In the genomic region with DNA sequence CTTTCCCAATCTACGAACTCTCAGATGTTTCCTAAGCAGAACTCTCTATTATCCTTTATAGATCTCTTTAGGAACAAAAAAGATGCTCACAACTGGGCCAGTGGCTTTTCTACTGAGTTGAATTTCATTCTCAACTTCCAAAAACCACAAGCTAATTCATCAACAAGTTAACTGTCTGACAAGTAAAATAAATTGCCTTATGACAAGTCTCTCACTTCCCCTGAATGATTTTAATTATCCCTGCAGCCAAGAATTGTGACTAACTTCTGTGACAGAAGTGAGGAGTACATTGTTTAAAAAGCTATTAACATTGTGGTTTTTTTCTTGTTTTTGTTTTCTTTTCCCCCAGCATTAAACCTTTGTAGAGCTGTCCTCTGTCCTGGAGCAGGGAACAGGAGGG, we compare ENCODE assay signal across 1 cellular context.
TF ChIP-seq lines count a peak whose summit lies in the region.

No MANE protein-coding gene starts in this region.

TF ChIP-seq in K562, 482 proteins besides CTCF, POLR2A, EP300 and RAD21 (continued from another document):
- TF ChIP-seq, protein P1, sequence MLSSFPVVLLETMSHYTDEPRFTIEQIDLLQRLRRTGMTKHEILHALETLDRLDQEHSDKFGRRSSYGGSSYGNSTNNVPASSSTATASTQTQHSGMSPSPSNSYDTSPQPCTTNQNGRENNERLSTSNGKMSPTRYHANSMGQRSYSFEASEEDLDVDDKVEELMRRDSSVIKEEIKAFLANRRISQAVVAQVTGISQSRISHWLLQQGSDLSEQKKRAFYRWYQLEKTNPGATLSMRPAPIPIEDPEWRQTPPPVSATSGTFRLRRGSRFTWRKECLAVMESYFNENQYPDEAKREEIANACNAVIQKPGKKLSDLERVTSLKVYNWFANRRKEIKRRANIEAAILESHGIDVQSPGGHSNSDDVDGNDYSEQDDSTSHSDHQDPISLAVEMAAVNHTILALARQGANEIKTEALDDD (IDR thresholded peaks at IDR 0.05) = peak; percentile 52; the same call in 1 of the 2 replicates
